8 cellular contexts compared by ENCODE assay signal in genomic region chr18:76476665-76477561, GRCh38. TPM values are rescaled to one million over a fixed set of nuclear protein-coding genes. Genes with fewer than 3 reads are reported as not detected.
DNase-seq lines count a peak whose midpoint lies in the region; ATAC-seq lines count a peak whose summit lies in the region.

No MANE protein-coding gene starts in this region.

- peaks cover 3 to 10% of the 10 kb centered on the region in 2 donors for H3K27me3 Mint-ChIP-seq in T-cell

- H3K36me3 Mint-ChIP-seq in T-cell = no peaks in the 10 kb centered on the region

- peak overlapping the region; percentile 80 for H3K4me3 ChIP-seq in GM08714 (ENCODE audit: low read length)
- peak overlapping the region; percentile 43 for H3K4me3 ChIP-seq in skeletal muscle cell (ENCODE audit: low read depth, low read length)
- no peak overlapping the region for H3K4me3 ChIP-seq in SJCRH30

- H3K9me3 Mint-ChIP-seq in T-cell = no peaks in the 10 kb centered on the region

- CTCF ChIA-PET in T-cell (lab: Charles Lee) = no interaction called here

- H3K4me3 Mint-ChIP-seq in T-cell = peak overlapping the region in 2 of 3 donors; percentile 42 to 48

- H3K36me3 ChIP-seq in SJCRH30 = no peaks in the 10 kb centered on the region

- DNase-seq in T-cell (no peak), glomerular endothelial cell (ENCODE audit: extremely low read depth, low read depth, low spot score) (peak; percentile 55), skeletal muscle cell (ENCODE audit: low read depth) (peak; percentile 84), activated gamma-delta T cell treated with Interleukin-2 at 50 U/mL for 16 hours (no peak), SJCRH30 (no peak), SHP77 (lab: John Stamatoyannopoulos, UW) (no peak)

- POLR2A ChIA-PET in T-cell (lab: Charles Lee) = no interaction called here

- peak; percentile 62 for ATAC-seq in HG02885 (IDR thresholded peaks at IDR 0.05; ENCODE audit: poor library complexity, unreplicated experiment)
- no peak for ATAC-seq in T-cell (replicated peaks in 1 of 4)

- no peaks in the 10 kb centered on the region for H3K27me3 ChIP-seq in SJCRH30

- peak overlapping the region in 1 of 2 donors; percentile 61 for H3K27ac Mint-ChIP-seq in T-cell

- no peaks in the 10 kb centered on the region for H3K9me3 ChIP-seq in SJCRH30 (replicated peaks)

- no peaks in the 10 kb centered on the region for H3K4me1 ChIP-seq in SJCRH30

- peaks cover 45 to 63% (median 47%) of the 10 kb centered on the region in 3 donors for H3K4me1 Mint-ChIP-seq in T-cell

- H3K27ac ChIP-seq in SJCRH30 = no peak overlapping the region

RNA-seq across cellular contexts. Expression of gene ZNF516, which starts 18.1 kb away (rescaled TPM):
- total RNA-seq in T-cell = 10 to 100 TPM; 22.0 to 31.8 (median 25.7) TPM
- total RNA-seq in glomerular endothelial cell = 22.4 and 26.8 TPM in 2 replicates
- total RNA-seq in SJCRH30 (2014; rRNA removed; shearing (Covaris generic)) = 6.3 and 8.2 TPM in 2 replicates

Comparison
In these comparisons a context has a peak if more than half of its experiments do, and no peak if none do; other contexts are left out.
1. DNase-seq: peak in glomerular endothelial cell (single experiment) and skeletal muscle cell (single experiment); none in T-cell (0 of 34), activated gamma-delta T cell treated with Interleukin-2 at 50 U/mL for 16 hours (single experiment), SJCRH30 (0 of 2) and SHP77 (0 of 2).